ENCODE assay signal across 20 cellular contexts in genomic region chr7:23397241-23397640, GRCh38.
"Had no signal": no experiment of that assay in that cellular context is flagged by ENCODE, and none has a peak within 500 bp of the region (broad histone marks: within the 10 kb centered on the region; RNA-seq: fewer than 3 reads in every experiment).

No MANE protein-coding gene starts in this region.

- H3K9ac ChIP-seq: parathyroid adenoma had no signal

- H3K79me2 ChIP-seq: parathyroid adenoma had no signal

- H2AFZ ChIP-seq: parathyroid adenoma had no signal

- H3K9me3 ChIP-seq: heart right ventricle, right atrium auricular region, tibial nerve had no signal

- H3K4me1 Mint-ChIP-seq: activated CD4-positive, alpha-beta T cell treated with anti-CD3 and anti-CD28 coated beads, Interleukin-2, amount 10 ng/mL, durations not matched to agents 7 days and 5 days; naive thymus-derived CD4-positive, alpha-beta T cell had no signal

- H3K36me3 Mint-ChIP-seq: activated naive CD4-positive, alpha-beta T cell treated with anti-CD3 and anti-CD28 coated beads, Interleukin-2, amount 50 U/mL, for 24 hours; naive thymus-derived CD4-positive, alpha-beta T cell had no signal

- H3K27ac ChIP-seq: heart right ventricle, parathyroid adenoma, right atrium auricular region, tibial nerve had no signal

- H3K36me3 ChIP-seq: heart right ventricle, right atrium auricular region, tibial nerve had no signal

- H3K9me3 Mint-ChIP-seq: activated CD4-positive, alpha-beta T cell treated with anti-CD3 and anti-CD28 coated beads, Interleukin-2, amount 10 ng/mL, durations not matched to agents 7 days and 5 days; activated CD8-positive, alpha-beta T cell treated with anti-CD3 and anti-CD28 coated beads for 36 hours; activated naive CD4-positive, alpha-beta T cell treated with anti-CD3 and anti-CD28 coated beads, Interleukin-2, amount 50 U/mL, for 24 hours; activated naive CD8-positive, alpha-beta T cell treated with anti-CD3 and anti-CD28 coated beads, Interleukin-2, amount 50 U/mL, for 24 hours had no signal

- H3K27me3 ChIP-seq: heart right ventricle, right atrium auricular region, tibial nerve had no signal

- DNase-seq: activated CD4-positive, alpha-beta T cell treated with anti-CD3 and anti-CD28 coated beads for 1 hour; activated CD4-positive, alpha-beta T cell treated with anti-CD3 and anti-CD28 coated beads, Interleukin-2, amount 10 ng/mL, durations not matched to agents 7 days and 5 days; activated CD8-positive, alpha-beta T cell treated with anti-CD3 and anti-CD28 coated beads for 36 hours; activated naive CD8-positive, alpha-beta T cell treated with anti-CD3 and anti-CD28 coated beads, Interleukin-2, amount 50 U/mL, for 24 hours; activated T-cell treated with anti-CD3 and anti-CD28 coated beads, Interleukin-2, amount 50 U/mL, for 48 hours; amygdala; caudate nucleus; heart right ventricle; midbrain; naive thymus-derived CD4-positive, alpha-beta T cell; nucleus accumbens; stimulated activated CD4-positive, alpha-beta T cell treated with anti-CD3 and anti-CD28 coated beads, Interleukin-2, amount 100 ng/mL, for 48 hours; stimulated activated naive CD4-positive, alpha-beta T cell treated with Interleukin-2 at 50 U/mL for 16 hours; T1000 had no signal

- H3K4me1 ChIP-seq: heart right ventricle, parathyroid adenoma, right atrium auricular region, tibial nerve had no signal

- ATAC-seq: activated CD8-positive, alpha-beta T cell treated with anti-CD3 and anti-CD28 coated beads for 36 hours; activated naive CD8-positive, alpha-beta T cell treated with anti-CD3 and anti-CD28 coated beads, Interleukin-2, amount 50 U/mL, for 24 hours; esophagus mucosa; heart right ventricle; naive thymus-derived CD4-positive, alpha-beta T cell had no signal

- H3K4me3 ChIP-seq: heart right ventricle, right atrium auricular region, tibial nerve had no signal

- H3K27me3 Mint-ChIP-seq: activated CD4-positive, alpha-beta T cell treated with anti-CD3 and anti-CD28 coated beads, Interleukin-2, amount 10 ng/mL, durations not matched to agents 7 days and 5 days; activated naive CD4-positive, alpha-beta T cell treated with anti-CD3 and anti-CD28 coated beads, Interleukin-2, amount 50 U/mL, for 24 hours had no signal

- H3K27ac Mint-ChIP-seq: activated CD4-positive, alpha-beta T cell treated with anti-CD3 and anti-CD28 coated beads, Interleukin-2, amount 10 ng/mL, durations not matched to agents 7 days and 5 days; activated CD8-positive, alpha-beta T cell treated with anti-CD3 and anti-CD28 coated beads for 36 hours; activated naive CD4-positive, alpha-beta T cell treated with anti-CD3 and anti-CD28 coated beads, Interleukin-2, amount 50 U/mL, for 24 hours; activated naive CD8-positive, alpha-beta T cell treated with anti-CD3 and anti-CD28 coated beads, Interleukin-2, amount 50 U/mL, for 24 hours; activated T-helper 2 cell treated with anti-CD3 and anti-CD28 coated beads, Interferon-gamma antibody, Interleukin-2, Interleukin-4, amounts not matched to agents 10 μg/mL and 5 μg/mL and 100 μg/mL, durations not matched to agents 14 hours and 24 hours and 36 hours; naive thymus-derived CD4-positive, alpha-beta T cell had no signal

- H3K4me3 Mint-ChIP-seq: activated CD4-positive, alpha-beta T cell treated with anti-CD3 and anti-CD28 coated beads, Interleukin-2, amount 10 ng/mL, durations not matched to agents 7 days and 5 days; activated CD8-positive, alpha-beta T cell treated with anti-CD3 and anti-CD28 coated beads for 36 hours; activated naive CD4-positive, alpha-beta T cell treated with anti-CD3 and anti-CD28 coated beads, Interleukin-2, amount 50 U/mL, for 24 hours; activated naive CD8-positive, alpha-beta T cell treated with anti-CD3 and anti-CD28 coated beads, Interleukin-2, amount 50 U/mL, for 24 hours; naive thymus-derived CD4-positive, alpha-beta T cell had no signal
